8 cellular contexts compared by ENCODE assay signal in genomic region chr7:37448057-37448636, GRCh38. TPM values are rescaled to one million over a fixed set of nuclear protein-coding genes. Genes with fewer than 3 reads are reported as not detected.
A peak's percentile ranks its signal among the peaks of the same experiment; 100 is the strongest.
DNase-seq lines count a peak whose midpoint lies in the region; TF ChIP-seq lines count a peak whose summit lies in the region.

No MANE protein-coding gene starts in this region.

- 1 to 2% methylated on average over 23 to 55 of the region's 62 CpGs for WGBS in lower leg skin, 2 donors

- H3K27ac ChIP-seq in SJSA1 (no peak overlapping the region), substantia nigra (ENCODE audit: low read depth, low read length, poor library complexity, severe bottlenecking) (peak overlapping the region; percentile 98)

- no peak for DNase-seq in HAP-1 (ENCODE audit: low spot score in 2 of 2)
- DNase-seq in SJSA1 (ENCODE audit: low read depth in 1 of 2, low spot score in 2 of 2), result no peak
- no peak for DNase-seq in choroid plexus epithelial cell (ENCODE audit: low read depth)
- DNase-seq in lower leg skin (ENCODE audit: low spot score in 2 of 2), result no peak
- peak in 16 of 49 donors; percentile 40 to 58 (median 49) for DNase-seq in substantia nigra (lab: John Stamatoyannopoulos, UW)
- no peak for DNase-seq in dermis blood vessel endothelial cell
- DNase-seq in GF-D8 (lab: John Stamatoyannopoulos, UW), result no peak

- TF ChIP-seq POLR2A in lower leg skin (IDR thresholded peaks at IDR 0.05), result no peak

- in situ Hi-C loops in HAP-1 (cut with MboI; ENCODE audit: low sequenced_read_pairs), result no loop called here

- H3K4me3 ChIP-seq in GM12875 (ENCODE audit: low read depth, low read length), result peak overlapping the region; percentile 78
- peak overlapping the region; percentile 22 for H3K4me3 ChIP-seq in HAP-1
- peak overlapping the region; percentile 18 for H3K4me3 ChIP-seq in SJSA1
- H3K4me3 ChIP-seq in choroid plexus epithelial cell (ENCODE audit: low read depth, low read length), result peak overlapping the region; percentile 44
- H3K4me3 ChIP-seq in lower leg skin (ENCODE audit: low read depth, poor library complexity, severe bottlenecking), result peak overlapping the region; percentile 60

- peaks cover 33% of the 10 kb centered on the region for H3K27me3 ChIP-seq in HAP-1 (ENCODE audit: low read depth)
- peaks cover 42% of the 10 kb centered on the region for H3K27me3 ChIP-seq in SJSA1 (replicated peaks)

- H3K9me3 ChIP-seq in HAP-1, result no peaks in the 10 kb centered on the region
- no peaks in the 10 kb centered on the region for H3K9me3 ChIP-seq in SJSA1 (replicated peaks)

- H3K4me1 ChIP-seq in HAP-1 (no peaks in the 10 kb centered on the region), SJSA1 (replicated peaks) (peaks cover 7% of the 10 kb centered on the region)

- intact Hi-C loops in lower leg skin (cut with DNase I; ENCODE audit: low total_unique reads), result no loop called here

- H3K36me3 ChIP-seq in HAP-1 (replicated peaks) (no peaks in the 10 kb centered on the region), SJSA1 (no peaks in the 10 kb centered on the region)

- TF ChIP-seq CTCF in GM12875 (IDR thresholded peaks at IDR 0.05; ENCODE audit: borderline replicate concordance, insufficient read depth, low read depth, low read length), result no peak
- no peak for TF ChIP-seq CTCF in choroid plexus epithelial cell (conservative IDR thresholded peaks at IDR 0.05; ENCODE audit: low read depth, low read length)
- TF ChIP-seq CTCF in lower leg skin (IDR thresholded peaks at IDR 0.05), result no peak

RNA-seq across cellular contexts. Expression of gene ELMO1, which starts 0.5 kb away (rescaled TPM):
- not detected in 2 replicates for total RNA-seq in SJSA1 (2014; rRNA removed; shearing (Covaris generic))
- total RNA-seq in lower leg skin (10 to 100 TPM; 11.5 to 19.9 (median 17.4) TPM), dermis blood vessel endothelial cell (68.5 and 109 TPM in 2 replicates)

Comparison
In these comparisons a context has a peak if more than half of its experiments do, and no peak if none do; other contexts are left out.
1. H3K4me3 ChIP-seq: peak in every context shown above with its lines; median percentile 78 in GM12875; 60 in lower leg skin; 44 in choroid plexus epithelial cell; 22 in HAP-1; 18 in SJSA1.
2. RNA of gene ELMO1, which starts 0.5 kb away (total RNA-seq): 68.5 to 109 TPM in dermis blood vessel endothelial cell and 11.5 to 19.9 TPM in lower leg skin; not detected in SJSA1; every median in the first group is over 10 times any median in the second.